ENCODE assay signal across 17 cellular contexts in the genomic region with DNA sequence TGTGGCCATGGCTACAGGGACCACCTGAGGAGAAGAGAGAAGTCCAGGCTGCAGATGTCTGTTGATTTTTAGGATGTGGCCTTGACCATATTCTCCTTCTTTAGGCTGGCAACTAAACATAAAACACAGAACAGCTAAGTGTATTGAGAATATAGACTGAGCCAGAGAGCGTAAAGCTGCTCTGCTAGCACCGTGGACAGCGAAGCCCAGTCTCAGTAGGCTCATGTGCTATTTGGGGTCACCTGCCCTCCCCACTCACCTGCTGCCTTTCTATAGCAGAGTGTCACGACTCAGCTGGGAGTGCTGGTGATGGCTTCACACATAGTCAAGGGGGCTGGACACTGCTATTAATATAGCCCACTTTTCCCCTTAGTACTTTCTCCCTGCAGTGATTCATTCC.
DNase-seq lines count a peak whose midpoint lies in the region; TF ChIP-seq lines count a peak whose summit lies in the region.
"Had no signal": no experiment of that assay in that cellular context is flagged by ENCODE, and none has a peak within 500 bp of the region (broad histone marks: within the 10 kb centered on the region; RNA-seq: fewer than 3 reads in every experiment).

No MANE protein-coding gene starts in this region.

- H3K4me1 ChIP-seq in hepatocyte (ENCODE audit: insufficient read depth) = no peaks in the 10 kb centered on the region
- H3K4me1 ChIP-seq: BE2C had no signal

- H3K36me3 Mint-ChIP-seq in progenitor cell of endocrine pancreas (ENCODE audit: insufficient read depth) = no peaks in the 10 kb centered on the region
- H3K36me3 Mint-ChIP-seq: CD4-positive, alpha-beta memory T cell had no signal

- H3K9me3 ChIP-seq in hepatocyte (ENCODE audit: low read depth) = no peaks in the 10 kb centered on the region
- H3K9me3 ChIP-seq: BE2C had no signal

- H3K27me3 Mint-ChIP-seq in progenitor cell of endocrine pancreas = peaks cover 8% of the 10 kb centered on the region

- H3K9me3 Mint-ChIP-seq in progenitor cell of endocrine pancreas (ENCODE audit: low read depth) = no peaks in the 10 kb centered on the region

- H2AFZ ChIP-seq in hepatocyte = no peak overlapping the region

- DNase-seq in NCI-H748 (lab: John Stamatoyannopoulos, UW; ENCODE audit: unreplicated experiment) (peak; percentile 11), NCI-H748 treated with DMSO at 0.1 percent for 48 hours (lab: John Stamatoyannopoulos, UW) (no peak), hepatocyte (ENCODE audit: low spot score) (peak; percentile 5), progenitor cell of endocrine pancreas (ENCODE audit: low spot score, unreplicated experiment) (peak; percentile 13), CD1c-positive myeloid dendritic cell (ENCODE audit: extremely low spot score) (no peak), Ammon's horn (ENCODE audit: low spot score) (no peak), RPMI8226 (no peak)
- DNase-seq: BE2C; CD4-positive, alpha-beta memory T cell; DMS153; EL; NCI-H2081; NCI-H2171 treated with DMSO at 0.1 percent for 48 hours; NCI-H446; NCI-H526 treated with DMSO at 0.1 percent for 48 hours; PC-3 had no signal

- no peaks in the 10 kb centered on the region for H3K79me2 ChIP-seq in hepatocyte

- H3K36me3 ChIP-seq in hepatocyte (replicated peaks; ENCODE audit: insufficient read depth, low read depth) = no peaks in the 10 kb centered on the region
- H3K36me3 ChIP-seq: BE2C had no signal

- 43% methylated on average over 4 of the region's 4 CpGs for WGBS in hepatocyte (ENCODE audit: low lambda C conversion rate, missing lambda C conversion rate)

- H3K4me1 Mint-ChIP-seq in progenitor cell of endocrine pancreas (ENCODE audit: low read depth) = peaks cover 1% of the 10 kb centered on the region
- H3K4me1 Mint-ChIP-seq: CD4-positive, alpha-beta memory T cell had no signal

- H4K20me1 ChIP-seq in hepatocyte (ENCODE audit: insufficient read depth, poor library complexity, severe bottlenecking) = no peaks in the 10 kb centered on the region

- no peak overlapping the region for H3K27ac ChIP-seq in hepatocyte

- no peak for TF ChIP-seq CTCF in hepatocyte (IDR thresholded peaks at IDR 0.05; ENCODE audit: poor library complexity)
- no peak for TF ChIP-seq CTCF in progenitor cell of endocrine pancreas (IDR thresholded peaks at IDR 0.05; ENCODE audit: unreplicated experiment)

- no peaks in the 10 kb centered on the region for H3K27me3 ChIP-seq in hepatocyte
- H3K27me3 ChIP-seq: BE2C had no signal

- no peaks in the 10 kb centered on the region for H3K9me2 ChIP-seq in hepatocyte (replicated peaks; ENCODE audit: insufficient read depth)

- no peak overlapping the region for H3K27ac Mint-ChIP-seq in progenitor cell of endocrine pancreas

- no peak overlapping the region for H3K4me3 ChIP-seq in hepatocyte

- no peak overlapping the region for H3K4me2 ChIP-seq in hepatocyte

- no peak overlapping the region for H3K4me3 Mint-ChIP-seq in progenitor cell of endocrine pancreas (ENCODE audit: low read depth)
- H3K4me3 Mint-ChIP-seq: CD4-positive, alpha-beta memory T cell had no signal

TF ChIP-seq in PFSK-1, 5 proteins besides CTCF, POLR2A, EP300 and RAD21:
- TF ChIP-seq FOXP2 (optimal IDR thresholded peaks at IDR 0.05; ENCODE audit: borderline replicate concordance, extremely low read depth, extremely low read length, insufficient read depth) = no peak
- TF ChIP-seq, protein P1, sequence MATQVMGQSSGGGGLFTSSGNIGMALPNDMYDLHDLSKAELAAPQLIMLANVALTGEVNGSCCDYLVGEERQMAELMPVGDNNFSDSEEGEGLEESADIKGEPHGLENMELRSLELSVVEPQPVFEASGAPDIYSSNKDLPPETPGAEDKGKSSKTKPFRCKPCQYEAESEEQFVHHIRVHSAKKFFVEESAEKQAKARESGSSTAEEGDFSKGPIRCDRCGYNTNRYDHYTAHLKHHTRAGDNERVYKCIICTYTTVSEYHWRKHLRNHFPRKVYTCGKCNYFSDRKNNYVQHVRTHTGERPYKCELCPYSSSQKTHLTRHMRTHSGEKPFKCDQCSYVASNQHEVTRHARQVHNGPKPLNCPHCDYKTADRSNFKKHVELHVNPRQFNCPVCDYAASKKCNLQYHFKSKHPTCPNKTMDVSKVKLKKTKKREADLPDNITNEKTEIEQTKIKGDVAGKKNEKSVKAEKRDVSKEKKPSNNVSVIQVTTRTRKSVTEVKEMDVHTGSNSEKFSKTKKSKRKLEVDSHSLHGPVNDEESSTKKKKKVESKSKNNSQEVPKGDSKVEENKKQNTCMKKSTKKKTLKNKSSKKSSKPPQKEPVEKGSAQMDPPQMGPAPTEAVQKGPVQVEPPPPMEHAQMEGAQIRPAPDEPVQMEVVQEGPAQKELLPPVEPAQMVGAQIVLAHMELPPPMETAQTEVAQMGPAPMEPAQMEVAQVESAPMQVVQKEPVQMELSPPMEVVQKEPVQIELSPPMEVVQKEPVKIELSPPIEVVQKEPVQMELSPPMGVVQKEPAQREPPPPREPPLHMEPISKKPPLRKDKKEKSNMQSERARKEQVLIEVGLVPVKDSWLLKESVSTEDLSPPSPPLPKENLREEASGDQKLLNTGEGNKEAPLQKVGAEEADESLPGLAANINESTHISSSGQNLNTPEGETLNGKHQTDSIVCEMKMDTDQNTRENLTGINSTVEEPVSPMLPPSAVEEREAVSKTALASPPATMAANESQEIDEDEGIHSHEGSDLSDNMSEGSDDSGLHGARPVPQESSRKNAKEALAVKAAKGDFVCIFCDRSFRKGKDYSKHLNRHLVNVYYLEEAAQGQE (IDR thresholded peaks at IDR 0.05; ENCODE audit: insufficient read depth in 1 of 2, low read depth in 2 of 2, low read length in 2 of 2) = peak; percentile 53 to 81; a peak in 3 of 4 replicates
- TF ChIP-seq TAF1 (IDR thresholded peaks at IDR 0.05; ENCODE audit: borderline replicate concordance, insufficient read depth, low read length) = no peak
- no peak for TF ChIP-seq SIN3A (IDR thresholded peaks at IDR 0.05; ENCODE audit: borderline replicate concordance, insufficient read depth, low read length)
- TF ChIP-seq POLR2AphosphoS5 (IDR thresholded peaks at IDR 0.05; ENCODE audit: low read depth, low read length) = no peak

Comparison
In these comparisons a context has a peak if more than half of its experiments do, and no peak if none do; other contexts are left out.
1. DNase-seq: peak in NCI-H748 (single experiment), hepatocyte (single experiment) and progenitor cell of endocrine pancreas (single experiment); none in NCI-H748 treated with DMSO at 0.1 percent for 48 hours (single experiment), CD1c-positive myeloid dendritic cell (single experiment), Ammon's horn (single experiment) and RPMI8226 (single experiment).